In genomic region chr20:62906209-62906608, GRCh38 we compare ENCODE assay signal across 19 cellular contexts. TPM values are rescaled to one million over a fixed set of nuclear protein-coding genes. Genes with fewer than 3 reads are reported as not detected.
DNase-seq lines count a peak whose midpoint lies in the region; ATAC-seq, FAIRE-seq and TF ChIP-seq lines count a peak whose summit lies in the region.
"Had no signal": no experiment of that assay in that cellular context is flagged by ENCODE, and none has a peak within 500 bp of the region (broad histone marks: within the 10 kb centered on the region; RNA-seq: fewer than 3 reads in every experiment).

No MANE protein-coding gene starts in this region.

- no peak overlapping the region for H3K4me3 Mint-ChIP-seq in natural killer cell

- H3K4me1 ChIP-seq in right lobe of liver, result peaks cover 0 to 7% (median 2%) of the 10 kb centered on the region in 4 donors
- H3K4me1 ChIP-seq: A549 had no signal

- no peaks in the 10 kb centered on the region for H3K9me3 Mint-ChIP-seq in activated naive CD4-positive, alpha-beta T cell treated with anti-CD3 and anti-CD28 coated beads, Interleukin-2, amount 50 U/mL, for 72 hours
- H3K9me3 Mint-ChIP-seq in natural killer cell, result no peaks in the 10 kb centered on the region

- no peak for DNase-seq in Right ventricle myocardium inferior (ENCODE audit: missing footprints)
- no peak for DNase-seq in cardiac septum (ENCODE audit: low spot score)
- peak; percentile 95 for DNase-seq in cerebellar cortex (ENCODE audit: low spot score)
- peak; percentile 50 to 85 (median 83) for DNase-seq in right lobe of liver
- DNase-seq in activated naive CD4-positive, alpha-beta T cell treated with anti-CD3 and anti-CD28 coated beads, Interleukin-2, amount 50 U/mL, for 72 hours (ENCODE audit: low spot score in 2 of 2), result no peak
- no peak for DNase-seq in GM19240 (ENCODE audit: insufficient read length, low spot score)
- DNase-seq in GM19239 (ENCODE audit: insufficient read length, low spot score), result no peak
- no peak for DNase-seq in natural killer cell
- DNase-seq: CD4-positive, CD25-positive, alpha-beta regulatory T cell; DMS79; GDM1; KBM-7; NCI-H1436 treated with DMSO at 0.1 percent for 48 hours; NCI-H345; SHP77 had no signal

- peak overlapping the region in 1 of 2 donors; percentile 28 for H3K27ac Mint-ChIP-seq in activated naive CD4-positive, alpha-beta T cell treated with anti-CD3 and anti-CD28 coated beads, Interleukin-2, amount 50 U/mL, for 72 hours
- H3K27ac Mint-ChIP-seq in natural killer cell, result peak overlapping the region in 1 of 2 donors; percentile 34

- H3K4me3 ChIP-seq in right lobe of liver, result no peak overlapping the region
- H3K4me3 ChIP-seq: A549 had no signal

- no peaks in the 10 kb centered on the region for H3K27me3 Mint-ChIP-seq in natural killer cell (ENCODE audit: low read depth in 2 of 2)
- H3K27me3 Mint-ChIP-seq: CD4-positive, CD25-positive, alpha-beta regulatory T cell had no signal

- H3K27me3 ChIP-seq in right lobe of liver, result no peaks in the 10 kb centered on the region

- no peaks in the 10 kb centered on the region for H3K9me3 ChIP-seq in right lobe of liver
- H3K9me3 ChIP-seq: A549 had no signal

- peaks cover 20 to 33% of the 10 kb centered on the region in 2 donors for H3K4me1 Mint-ChIP-seq in natural killer cell

- H3K27ac ChIP-seq in right lobe of liver, result no peak overlapping the region
- H3K27ac ChIP-seq: A549, HL-60 had no signal

- H3K36me3 ChIP-seq in right lobe of liver, result peaks cover 10 to 100% (median 58%) of the 10 kb centered on the region in 4 donors

- TF ChIP-seq CTCF in right lobe of liver (IDR thresholded peaks at IDR 0.05) (no peak), natural killer cell (IDR thresholded peaks at IDR 0.05) (no peak)

- ATAC-seq in Right ventricle myocardium inferior (peak; percentile 65), right lobe of liver (peak; percentile 61 to 90 (median 70)), natural killer cell (no peak)
- ATAC-seq in activated naive CD4-positive, alpha-beta T cell treated with anti-CD3 and anti-CD28 coated beads, Interleukin-2, amount 50 U/mL, for 72 hours, result no peak
- ATAC-seq: A549 had no signal

- FAIRE-seq in GM19239 (lab: Jason Lieb, UNC), result no peak
- FAIRE-seq: A549, GM12892, H1 had no signal

- no peak for TF ChIP-seq POLR2A in right lobe of liver (IDR thresholded peaks at IDR 0.05)

- intact Hi-C loops in Right ventricle myocardium inferior (cut with DNase I) (no loop called here), cardiac septum (cut with DNase I) (no loop called here), right lobe of liver (cut with DNase I) (loop anchor here (10.0 kb wide), 2 partner anchors 59 to 99 kb away; partner anchors contain the start of gene BHLHE23 (in 2 of the 2)), natural killer cell (cut with micrococcal nuclease) (no loop called here)

- H3K36me3 Mint-ChIP-seq in activated naive CD4-positive, alpha-beta T cell treated with anti-CD3 and anti-CD28 coated beads, Interleukin-2, amount 50 U/mL, for 72 hours, result peaks cover 31 to 32% of the 10 kb centered on the region in 2 donors
- peaks cover 16% of the 10 kb centered on the region for H3K36me3 Mint-ChIP-seq in natural killer cell

- 51% methylated on average over 10 of the region's 16 CpGs for WGBS in right lobe of liver (ENCODE audit: insufficient coverage, low coverage, low lambda C conversion rate, missing lambda C conversion rate)

RNA-seq across cellular contexts. Expression of gene DIDO1, which starts 20.1 kb away (rescaled TPM):
- total RNA-seq in Right ventricle myocardium inferior (33.5 TPM), cardiac septum (38.9 TPM), right lobe of liver (10 to 100 TPM; 18.3 to 28.1 (median 21.1) TPM), natural killer cell (100 to 1,000 TPM in 1 of 3 donors, 10 to 100 TPM in 2; 79.5 to 116 (median 83.4) TPM)
- total RNA-seq in activated naive CD4-positive, alpha-beta T cell treated with anti-CD3 and anti-CD28 coated beads, Interleukin-2, amount 50 U/mL, for 72 hours, result 10 to 100 TPM; 40.1 to 52.7 TPM

RNA-seq across cellular contexts. Expression of gene GID8, which starts 31.7 kb away (rescaled TPM):
- total RNA-seq in Right ventricle myocardium inferior (16.1 TPM), cardiac septum (16.4 TPM), right lobe of liver (10 to 100 TPM; 12.6 to 18.9 (median 15.1) TPM), natural killer cell (10 to 100 TPM; 45.1 to 60.1 (median 53.1) TPM)
- total RNA-seq in activated naive CD4-positive, alpha-beta T cell treated with anti-CD3 and anti-CD28 coated beads, Interleukin-2, amount 50 U/mL, for 72 hours, result 10 to 100 TPM; 39.7 to 47.3 TPM

RNA-seq across cellular contexts. Expression of gene TCFL5, which starts 44.6 kb away (rescaled TPM):
- total RNA-seq in Right ventricle myocardium inferior (6.0 TPM), cardiac septum (7.8 TPM), right lobe of liver (1 to 10 TPM; 2.9 to 5.1 (median 3.9) TPM), natural killer cell (1 to 10 TPM; 5.1 to 8.0 (median 6.4) TPM)
- total RNA-seq in activated naive CD4-positive, alpha-beta T cell treated with anti-CD3 and anti-CD28 coated beads, Interleukin-2, amount 50 U/mL, for 72 hours, result 1 to 10 TPM; 3.5 to 5.7 TPM

RNA-seq across cellular contexts. Expression of gene SLC17A9, which starts 46.3 kb away (rescaled TPM):
- 0.41 TPM for total RNA-seq in Right ventricle myocardium inferior
- total RNA-seq in cardiac septum, result 1.7 TPM
- 10 to 100 TPM; 29.8 to 99.4 (median 54.1) TPM for total RNA-seq in right lobe of liver
- 10 to 100 TPM; 17.5 to 22.0 TPM for total RNA-seq in activated naive CD4-positive, alpha-beta T cell treated with anti-CD3 and anti-CD28 coated beads, Interleukin-2, amount 50 U/mL, for 72 hours
- total RNA-seq in natural killer cell, result 10 to 100 TPM; 22.3 to 24.0 (median 23.8) TPM

Comparison
In these comparisons a context has a peak if more than half of its experiments do, and no peak if none do; other contexts are left out.
1. ATAC-seq: peak in Right ventricle myocardium inferior (single experiment) and right lobe of liver (4 of 4); none in activated naive CD4-positive, alpha-beta T cell treated with anti-CD3 and anti-CD28 coated beads, Interleukin-2, amount 50 U/mL, for 72 hours (0 of 2) and natural killer cell (0 of 3).
2. DNase-seq: peak in cerebellar cortex (single experiment) and right lobe of liver (3 of 3); none in Right ventricle myocardium inferior (single experiment), cardiac septum (single experiment), activated naive CD4-positive, alpha-beta T cell treated with anti-CD3 and anti-CD28 coated beads, Interleukin-2, amount 50 U/mL, for 72 hours (0 of 2), GM19240 (single experiment), GM19239 (single experiment) and natural killer cell (single experiment).
3. intact Hi-C loops: an anchor here in right lobe of liver (10.0 kb wide); none called in Right ventricle myocardium inferior, cardiac septum and natural killer cell.